In the genomic region with DNA sequence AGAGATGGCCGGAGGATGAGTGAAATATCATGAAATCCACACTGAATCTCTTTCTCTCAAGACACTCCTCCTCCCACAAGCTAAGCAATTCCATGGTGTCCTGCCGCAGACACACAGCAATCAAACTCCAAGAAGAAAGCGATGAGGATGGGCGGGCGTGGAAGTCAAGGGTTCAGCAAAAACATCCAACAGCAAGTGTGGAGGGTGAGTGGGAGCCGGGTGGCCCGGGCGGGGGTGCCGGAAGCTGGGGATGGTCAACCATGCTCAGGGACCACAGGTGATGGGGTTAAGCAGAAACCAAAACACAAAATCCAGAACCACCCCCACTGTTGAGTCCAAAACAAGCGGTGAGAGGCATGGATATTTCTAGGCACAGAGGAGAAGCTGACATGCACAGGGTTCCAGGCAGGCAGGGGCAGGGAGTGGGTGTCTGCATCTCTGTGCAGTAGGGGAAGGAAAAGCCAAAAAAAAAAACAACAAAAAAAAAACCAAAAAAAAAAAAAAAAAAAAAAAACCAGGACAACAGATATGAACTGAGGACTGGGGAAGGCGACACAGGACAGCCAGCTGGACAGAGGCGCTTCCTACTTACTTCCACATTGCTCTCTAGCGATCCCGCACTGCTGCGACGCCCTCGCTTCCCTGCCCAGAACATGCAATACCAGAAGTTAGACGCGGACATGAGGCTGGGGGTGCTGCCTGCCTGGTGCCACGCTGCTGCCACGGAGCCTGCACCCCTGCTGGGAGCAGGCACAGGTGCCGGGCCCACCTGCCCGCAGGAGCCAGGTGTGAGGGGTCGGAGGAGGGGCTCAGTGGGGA, we compare ENCODE assay signal across 1 cellular context.
TF ChIP-seq lines count a peak whose summit lies in the region.

No MANE protein-coding gene starts in this region.

TF ChIP-seq in HEK293, 187 proteins besides CTCF, POLR2A, EP300 and RAD21 (continued from another document):
- TF ChIP-seq ZNF354C (tag by site-specific recombination; IDR thresholded peaks at IDR 0.05; ENCODE audit: borderline replicate concordance, low read depth) (no peak), ZBTB1 (tag by site-specific recombination; IDR thresholded peaks at IDR 0.05) (no peak), ZNF600 (tag by site-specific recombination; IDR thresholded peaks at IDR 0.05) (0 out of 2 replicates have a peak, but pooled peaks have one; percentile 34), ZBTB20 (tag by site-specific recombination; IDR thresholded peaks at IDR 0.05) (no peak), SCRT1 (tag by site-specific recombination; IDR thresholded peaks at IDR 0.05; ENCODE audit: borderline replicate concordance) (no peak), PBX3 (CRISPR knock-in tag; IDR thresholded peaks at IDR 0.05) (no peak), MZF1 (tag by site-specific recombination; IDR thresholded peaks at IDR 0.05; ENCODE audit: borderline replicate concordance) (no peak), ZNF626 (tag by site-specific recombination; IDR thresholded peaks at IDR 0.05) (no peak), ZNF660 (tag by site-specific recombination; IDR thresholded peaks at IDR 0.05) (no peak), ZNF792 (tag by site-specific recombination; IDR thresholded peaks at IDR 0.05) (no peak), ZSCAN5A (tag by site-specific recombination; IDR thresholded peaks at IDR 0.05) (no peak)
